ENCODE assay signal across 18 cellular contexts in the genomic region with DNA sequence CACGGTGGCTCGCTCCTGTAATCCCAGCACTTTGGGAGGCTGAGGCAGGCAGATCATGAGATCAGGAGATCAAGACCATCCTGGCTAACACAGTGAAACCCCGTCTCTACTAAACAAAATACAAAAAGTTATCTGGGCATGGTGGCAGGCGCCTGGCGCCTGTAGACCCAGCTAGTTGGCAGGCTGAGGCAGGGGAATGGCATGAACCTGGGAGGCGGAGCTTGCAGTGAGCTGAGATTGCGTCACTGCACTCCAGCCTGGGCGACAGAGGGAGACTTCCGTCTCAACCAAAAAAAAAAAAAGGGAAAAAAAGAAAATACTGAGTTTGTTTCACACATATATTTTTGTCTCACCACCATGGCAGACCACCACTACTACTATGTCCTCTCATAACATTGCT. TPM values are rescaled to one million over a fixed set of nuclear protein-coding genes. Genes with fewer than 3 reads are reported as not detected.
"Had no signal": no experiment of that assay in that cellular context is flagged by ENCODE, and none has a peak within 500 bp of the region (broad histone marks: within the 10 kb centered on the region; RNA-seq: fewer than 3 reads in every experiment).

No MANE protein-coding gene starts in this region.

RNA-seq across cellular contexts. Expression of gene NKX2-4, which starts 31.1 kb away (rescaled TPM):
- total RNA-seq: activated B cell treated with CpG ODN at 0.5 μM for 24 hours; activated CD8-positive, alpha-beta T cell treated with anti-CD3 and anti-CD28 coated beads for 36 hours; activated naive CD4-positive, alpha-beta T cell treated with anti-CD3 and anti-CD28 coated beads for 36 hours; activated naive CD8-positive, alpha-beta T cell treated with anti-CD3 and anti-CD28 coated beads for 36 hours; activated T-helper 1 cell treated with anti-CD3 and anti-CD28 coated beads, Interleukin-12 subunit alpha, Interleukin-12 subunit beta, Interleukin-2, Interleukin-4 antibody, amounts not matched to agents 30 ng/mL and 10 ng/mL and 1 ng/mL, durations not matched to agents 14 hours and 24 hours and 36 hours; activated T-helper 2 cell treated with anti-CD3 and anti-CD28 coated beads, Interferon-gamma antibody, Interleukin-2, Interleukin-4, amounts not matched to agents 10 μg/mL and 5 μg/mL and 100 μg/mL, durations not matched to agents 14 hours and 24 hours and 36 hours; ascending aorta; breast epithelium; cardiac septum; cerebellum; endodermal cell; esophagus muscularis mucosa; gastroesophageal sphincter; glomerular endothelial cell; heart right ventricle; hepatocyte; T-helper 1 cell treated with Interleukin-12 subunit alpha and Interleukin-12 subunit beta and Interleukin-4 antibody, amounts not matched to agents 30 ng/mL and 1 ng/mL, for 36 hours had no signal
- polyA plus RNA-seq: adrenal gland, heart right ventricle, hepatocyte had no signal
